ENCODE assay signal across 9 cellular contexts in the genomic region with DNA sequence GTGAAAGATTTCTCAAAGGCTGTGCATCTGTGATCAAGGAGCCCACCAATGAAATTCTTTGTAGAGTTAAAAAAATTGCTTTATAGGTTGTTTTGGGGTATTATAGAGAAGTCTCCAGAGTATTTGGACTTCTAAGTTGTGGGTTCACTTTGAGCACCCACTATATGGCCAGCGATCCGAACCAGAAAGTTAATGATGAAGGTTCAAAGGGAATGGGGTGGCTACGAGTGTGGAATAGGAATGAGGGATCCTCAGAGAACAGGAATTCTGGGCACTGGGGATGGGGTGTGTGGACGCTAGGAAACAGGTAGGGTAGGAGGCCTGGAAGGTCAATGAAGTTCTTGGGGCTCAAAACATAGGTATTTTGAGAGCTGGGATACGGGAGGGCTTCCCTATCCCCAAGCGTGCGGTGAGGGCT. TPM values are rescaled to one million over a fixed set of nuclear protein-coding genes. Genes with fewer than 3 reads are reported as not detected.
DNase-seq lines count a peak whose midpoint lies in the region; ATAC-seq, FAIRE-seq and TF ChIP-seq lines count a peak whose summit lies in the region.
"Had no signal": no experiment of that assay in that cellular context is flagged by ENCODE, and none has a peak within 500 bp of the region (broad histone marks: within the 10 kb centered on the region; RNA-seq: fewer than 3 reads in every experiment).

No MANE protein-coding gene starts in this region.

- TF ChIP-seq EP300 in K562 (IDR thresholded peaks at IDR 0.05; ENCODE audit: low read length), result no peak

- peak; percentile 15 for FAIRE-seq in K562 (lab: Jason Lieb, UNC)

- H3K14ac ChIP-seq in mesenchymal stem cell (ENCODE audit: low read length in 2 of 2), result no peak overlapping the region

- H3K18ac ChIP-seq in mesenchymal stem cell (ENCODE audit: low read depth in 1 of 2, low read length in 2 of 2), result no peak overlapping the region

- H3K9ac ChIP-seq in K562 (ENCODE audit: insufficient read depth in 1 of 2, low read depth in 2 of 2, low read length in 2 of 2) (peak overlapping the region; percentile 80 to 95), mesenchymal stem cell (ENCODE audit: low read length) (peak overlapping the region; percentile 86)

- CTCF ChIA-PET in K562 (lab: Yijun Ruan, JAX; ENCODE audit: low intra/inter-chr PET ratio), result no interaction called here

- peak overlapping the region; percentile 67 to 95 (median 82) for H3K4me3 ChIP-seq in heart left ventricle
- H3K4me3 ChIP-seq in K562, result peak overlapping the region; percentile 75
- H3K4me3 ChIP-seq in mesenchymal stem cell (ENCODE audit: insufficient read depth in 1 of 2, low read depth in 1 of 2, low read length in 2 of 2), result peak overlapping the region; percentile 90 to 93
- peak overlapping the region; percentile 83 for H3K4me3 ChIP-seq in urinary bladder (ENCODE audit: low read depth, low read length)

- H3K9me3 ChIP-seq in heart left ventricle (no peaks in the 10 kb centered on the region), K562 (replicated peaks; ENCODE audit: control insufficient read depth, insufficient read depth, low read depth, low read length) (no peaks in the 10 kb centered on the region), mesenchymal stem cell (ENCODE audit: control insufficient read depth, low read length) (no peaks in the 10 kb centered on the region)

- no peak overlapping the region for H2AK5ac ChIP-seq in mesenchymal stem cell (ENCODE audit: low read length, severe bottlenecking)

- peaks cover 40% of the 10 kb centered on the region for H3K79me1 ChIP-seq in mesenchymal stem cell (replicated peaks; ENCODE audit: low read length, poor library complexity, severe bottlenecking)

- TF ChIP-seq POLR2A in heart left ventricle (IDR thresholded peaks at IDR 0.05) (no peak), K562 (conservative IDR thresholded peaks at IDR 0.05) (0 out of 2 replicates have a peak, but pooled peaks have one; percentile 16)

- in situ Hi-C loops in K562 (cut with MboI), result no loop called here

- BruUV-seq in K562 (replicated peaks; lab: Mats Ljungman, UMichigan), result TSS peak; percentile 56

- no peak overlapping the region for H2BK5ac ChIP-seq in mesenchymal stem cell (ENCODE audit: low read depth, low read length, poor library complexity, severe bottlenecking)

- H2AFZ ChIP-seq in K562 (ENCODE audit: low read depth, low read length), result no peak overlapping the region
- peak overlapping the region; percentile 3 for H2AFZ ChIP-seq in mesenchymal stem cell (ENCODE audit: low read depth, low read length)

- H3K9me1 ChIP-seq in K562 (ENCODE audit: control insufficient read depth, insufficient read depth, low read length), result no peaks in the 10 kb centered on the region

- no peak overlapping the region for H2BK120ac ChIP-seq in mesenchymal stem cell (ENCODE audit: low read depth, low read length)

- H4K91ac ChIP-seq in mesenchymal stem cell (ENCODE audit: low read length), result no peak overlapping the region

- 16 to 22% (median 18%) methylated on average over 7 of the region's 7 CpGs for WGBS in heart left ventricle, 4 donors
- whole genome bisulfite sequencing in K562 (ENCODE audit: insufficient coverage, low coverage, missing lambda C conversion rate), result 0% methylated on average over 7 of the region's 7 CpGs
- WGBS in mesenchymal stem cell, result 19% methylated on average over 7 of the region's 7 CpGs
- 6% methylated on average over 7 of the region's 7 CpGs for WGBS in urinary bladder

- no peak overlapping the region for H2BK15ac ChIP-seq in mesenchymal stem cell (ENCODE audit: low read depth, poor library complexity, severe bottlenecking)

- DNase-seq in heart left ventricle (no peak), Right ventricle myocardium superior (no peak), K562 (ENCODE audit: extremely low read depth in 1 of 4, low spot score in 3 of 4) (no peak), mesenchymal stem cell (no peak), NCI-H2107 treated with DMSO at 0.1 percent for 48 hours (lab: John Stamatoyannopoulos, UW; ENCODE audit: unreplicated experiment) (no peak), EL (no peak)
- DNase-seq in stimulated activated CD4-positive, alpha-beta T cell treated with anti-CD3 and anti-CD28 coated beads, Interleukin-2, amount 100 ng/mL, for 48 hours, result no peak

- H3K27ac ChIP-seq in heart left ventricle (peak overlapping the region in 1 of 12 donors; percentile 45), K562 (ENCODE audit: extremely low read depth, low read depth, low read length) (peak overlapping the region; percentile 77), mesenchymal stem cell (ENCODE audit: low read length, poor library complexity, severe bottlenecking) (no peak overlapping the region), urinary bladder (ENCODE audit: low read depth) (no peak overlapping the region)

- H3K4ac ChIP-seq in mesenchymal stem cell (ENCODE audit: low read depth in 1 of 2, low read length in 2 of 2), result no peak overlapping the region

- H3K36me3 ChIP-seq in heart left ventricle (no peaks in the 10 kb centered on the region), K562 (ENCODE audit: control insufficient read depth, insufficient read depth, low read length) (peaks cover 28% of the 10 kb centered on the region), mesenchymal stem cell (ENCODE audit: control insufficient read depth in 1 of 2, insufficient read depth in 2 of 2, low read depth in 1 of 2, low read length in 2 of 2) (peaks cover 0 to 14% of the 10 kb centered on the region in 2 experiments), urinary bladder (ENCODE audit: insufficient read depth) (no peaks in the 10 kb centered on the region)

- H4K20me1 ChIP-seq in K562 (replicated peaks; ENCODE audit: control insufficient read depth, insufficient read depth, low read length), result peaks cover 20% of the 10 kb centered on the region; the same call in 1 of the 2 replicates

- POLR2A ChIA-PET in K562 (lab: Yijun Ruan, JAX), result interaction anchor here (0.7 to 1.4 kb wide), 2 partner anchors 9 to 28 kb away, joined by 3 read pairs; no protein-coding TSS in a partner anchor

- H4K8ac ChIP-seq in mesenchymal stem cell (ENCODE audit: low read length), result no peak overlapping the region

- no peak for TF ChIP-seq RAD21 in K562 (CRISPR knock-in tag; conservative IDR thresholded peaks at IDR 0.05 in 1 of 2, IDR thresholded peaks at IDR 0.05 in 1 of 2)

- H3K79me2 ChIP-seq in K562 (ENCODE audit: control insufficient read depth, insufficient read depth, low read length), result peaks cover 56% of the 10 kb centered on the region

- H3K4me2 ChIP-seq in K562 (ENCODE audit: insufficient read depth, low read length), result peak overlapping the region; percentile 91
- peak overlapping the region; percentile 77 for H3K4me2 ChIP-seq in mesenchymal stem cell (ENCODE audit: low read length, poor library complexity, severe bottlenecking)

- H3K27me3 ChIP-seq in heart left ventricle, result no peaks in the 10 kb centered on the region
- peaks cover 5 to 31% of the 10 kb centered on the region in 2 experiments; a peak in 4 of 5 replicates for H3K27me3 ChIP-seq in K562 (ENCODE audit: control insufficient read depth in 2 of 2, insufficient read depth in 2 of 2, low read length in 2 of 2)
- H3K27me3 ChIP-seq in mesenchymal stem cell (ENCODE audit: control insufficient read depth in 1 of 2, insufficient read depth in 1 of 2, low read length in 2 of 2), result peaks cover 12 to 36% of the 10 kb centered on the region in 2 experiments

- TF ChIP-seq CTCF in heart left ventricle (IDR thresholded peaks at IDR 0.05) (no peak), K562 (IDR thresholded peaks at IDR 0.05 in 2 of 3, conservative IDR thresholded peaks at IDR 0.05 in 1 of 3; ENCODE audit: insufficient read depth in 2 of 3, low read depth in 1 of 3, low read length in 3 of 3) (no peak)

- intact Hi-C loops in heart left ventricle (cut with DNase I), result loop anchor here in 2 of 10 donors (5.0 to 10.0 kb wide), 2 partner anchors 280 to 282 kb away; a partner anchor contains a TSS
- intact Hi-C loops in Right ventricle myocardium superior (cut with DNase I), result no loop called here
- intact Hi-C loops in K562 (cut with micrococcal nuclease), result no loop called here

- no peak for ATAC-seq in heart left ventricle
- ATAC-seq in Right ventricle myocardium superior (ENCODE audit: poor library complexity), result no peak
- ATAC-seq in K562, result no peak

- no peak overlapping the region for H2BK12ac ChIP-seq in mesenchymal stem cell (ENCODE audit: low read length in 2 of 2)

- no peak overlapping the region for H3K23ac ChIP-seq in mesenchymal stem cell (ENCODE audit: low read length in 2 of 2)

- H3K4me1 ChIP-seq in heart left ventricle (peaks cover 9 to 51% (median 27%) of the 10 kb centered on the region in 12 donors), K562 (replicated peaks in 1 of 2; ENCODE audit: control insufficient read depth in 2 of 2, insufficient read depth in 2 of 2, low read length in 2 of 2) (peaks cover 37 to 57% of the 10 kb centered on the region in 2 experiments), mesenchymal stem cell (ENCODE audit: control insufficient read depth, insufficient read depth, low read depth, low read length) (peaks cover 11% of the 10 kb centered on the region), urinary bladder (ENCODE audit: insufficient read depth) (no peaks in the 10 kb centered on the region)

RNA-seq across cellular contexts. Expression of a gene that starts 0.8 kb away (rescaled TPM):
- total RNA-seq in heart left ventricle (1 to 10 TPM; 4.8 to 7.8 (median 5.9) TPM), Right ventricle myocardium superior (7.7 TPM), K562 (2014; rRNA removed) (12.7 and 15.0 TPM in 2 replicates), K562 (2014; rRNA removed; fragmentation: Illumina TruSeq; extraction: Trizol) (9.7 and 10.5 TPM in 2 replicates), K562 (2015; rRNA removed; fragmentation: Illumina TruSeq; extraction: Trizol) (11.7 and 12.2 TPM in 2 replicates), K562 (2021) (22.3 and 23.7 TPM in 2 replicates), urinary bladder (7.6 TPM)
- polyA plus RNA-seq in heart left ventricle (1 to 10 TPM; 4.3 to 9.9 TPM), K562 (2011; rRNA removed) (13.5 and 21.5 TPM in 2 replicates), K562 (2014; fragmentation: Illumina TruSeq; extraction: Trizol) (16.1 and 17.4 TPM in 2 replicates), K562 (2014; fragmentation: Nextera tagmentation; extraction: Ambion mirVana) (under 1 TPM; 0.51 to 0.91 TPM), K562 (2014; rRNA removed) (23.6 and 24.2 TPM in 2 replicates), urinary bladder (7.8 TPM)
- 50.6 and 63.4 TPM in 2 replicates for total RNA-seq in K562 (2011; cell fraction: chromatin; rRNA removed; ENCODE audit: low replicate concordance)
- 45.7 and 46.1 TPM in 2 replicates for total RNA-seq in K562 (2011; cell fraction: nucleolus; rRNA removed)
- total RNA-seq in K562 (2011; cell fraction: nucleoplasm; rRNA removed), result 35.5 and 45.4 TPM in 2 replicates
- polyA plus RNA-seq in K562 (2011; cell fraction: cytosol; rRNA removed), result 7.9 and 11.0 TPM in 2 replicates
- polyA plus RNA-seq in K562 (2011; cell fraction: nucleus; rRNA removed), result 97.5 and 103 TPM in 2 replicates
- 14.6 and 32.6 TPM in 2 replicates for polyA plus RNA-seq in K562 (2012)
- polyA minus RNA-seq in K562 (2011; rRNA and poly(A)+ RNA removed), result 9.3 and 10.2 TPM in 2 replicates
- 5.9 and 7.6 TPM in 2 replicates for polyA minus RNA-seq in K562 (2011; cell fraction: cytosol; rRNA and poly(A)+ RNA removed)
- 17.8 and 19.0 TPM in 2 replicates for polyA minus RNA-seq in K562 (2011; cell fraction: nucleus; rRNA and poly(A)+ RNA removed)
- polyA plus RNA-seq in mesenchymal stem cell (2013, experiment 1 of 2), result 9.6 TPM
- 9.8 TPM for polyA plus RNA-seq in mesenchymal stem cell (2013, experiment 2 of 2)

RNA-seq across cellular contexts. Expression of a gene that starts 39.9 kb away (rescaled TPM):
- total RNA-seq in heart left ventricle (not detected), Right ventricle myocardium superior (not detected), K562 (2014; rRNA removed) (not detected in 2 replicates), K562 (2014; rRNA removed; fragmentation: Illumina TruSeq; extraction: Trizol) (not detected in 2 replicates), K562 (2015; rRNA removed; fragmentation: Illumina TruSeq; extraction: Trizol) (not detected in 2 replicates), K562 (2021) (0.09 TPM in 1 of 2 replicates, not detected in the other), urinary bladder (not detected)
- polyA plus RNA-seq in heart left ventricle (not detected), K562 (2011; rRNA removed) (not detected in 2 replicates), K562 (2014; fragmentation: Illumina TruSeq; extraction: Trizol) (not detected in 2 replicates), K562 (2014; fragmentation: Nextera tagmentation; extraction: Ambion mirVana) (not detected), K562 (2014; rRNA removed) (not detected in 2 replicates), urinary bladder (not detected)
- 0.09 TPM in 1 of 2 replicates, not detected in the other for total RNA-seq in K562 (2011; cell fraction: chromatin; rRNA removed; ENCODE audit: low replicate concordance)
- not detected in 2 replicates for total RNA-seq in K562 (2011; cell fraction: nucleolus; rRNA removed)
- not detected in 2 replicates for total RNA-seq in K562 (2011; cell fraction: nucleoplasm; rRNA removed)
- polyA plus RNA-seq in K562 (2011; cell fraction: cytosol; rRNA removed), result not detected in 2 replicates
- 0.04 TPM in 1 of 2 replicates, not detected in the other for polyA plus RNA-seq in K562 (2011; cell fraction: nucleus; rRNA removed)
- 0.91 TPM in 1 of 2 replicates, not detected in the other for polyA plus RNA-seq in K562 (2012)
- not detected in 2 replicates for polyA minus RNA-seq in K562 (2011; rRNA and poly(A)+ RNA removed)
- not detected in 2 replicates for polyA minus RNA-seq in K562 (2011; cell fraction: cytosol; rRNA and poly(A)+ RNA removed)
- not detected in 2 replicates for polyA minus RNA-seq in K562 (2011; cell fraction: nucleus; rRNA and poly(A)+ RNA removed)
- not detected for polyA plus RNA-seq in mesenchymal stem cell (2013, experiment 1 of 2)
- polyA plus RNA-seq in mesenchymal stem cell (2013, experiment 2 of 2), result not detected
- total RNA-seq: dermis microvascular lymphatic vessel endothelial cell had no signal

RNA-seq across cellular contexts. Expression of a gene that starts 59.1 kb away (rescaled TPM):
- under 1 TPM in 1 of 9 donors, not detected in 8; 0.04 TPM for total RNA-seq in heart left ventricle
- polyA plus RNA-seq in heart left ventricle, result not detected
- not detected for total RNA-seq in Right ventricle myocardium superior
- 0.53 TPM in 1 of 2 replicates, not detected in the other for total RNA-seq in K562 (2011; cell fraction: chromatin; rRNA removed; ENCODE audit: low replicate concordance)
- 0.13 and 0.33 TPM in 2 replicates for total RNA-seq in K562 (2011; cell fraction: nucleolus; rRNA removed)
- 0.15 and 0.46 TPM in 2 replicates for total RNA-seq in K562 (2011; cell fraction: nucleoplasm; rRNA removed)
- not detected in 2 replicates for total RNA-seq in K562 (2014; rRNA removed)
- not detected in 2 replicates for total RNA-seq in K562 (2014; rRNA removed; fragmentation: Illumina TruSeq; extraction: Trizol)
- not detected in 2 replicates for total RNA-seq in K562 (2015; rRNA removed; fragmentation: Illumina TruSeq; extraction: Trizol)
- total RNA-seq in K562 (2021), result 0.02 TPM in 1 of 2 replicates, not detected in the other
- polyA plus RNA-seq in K562 (2011; rRNA removed), result not detected in 2 replicates
- 0.07 TPM in 1 of 2 replicates, not detected in the other for polyA plus RNA-seq in K562 (2011; cell fraction: cytosol; rRNA removed)
- polyA plus RNA-seq in K562 (2011; cell fraction: nucleus; rRNA removed), result 0.01 and 0.40 TPM in 2 replicates
- polyA plus RNA-seq in K562 (2012), result 0.04 TPM in 1 of 2 replicates, not detected in the other
- polyA plus RNA-seq in K562 (2014; fragmentation: Illumina TruSeq; extraction: Trizol), result not detected in 2 replicates
- not detected for polyA plus RNA-seq in K562 (2014; fragmentation: Nextera tagmentation; extraction: Ambion mirVana)
- polyA plus RNA-seq in K562 (2014; rRNA removed), result not detected in 2 replicates
- not detected in 2 replicates for polyA minus RNA-seq in K562 (2011; rRNA and poly(A)+ RNA removed)
- polyA minus RNA-seq in K562 (2011; cell fraction: cytosol; rRNA and poly(A)+ RNA removed), result not detected in 2 replicates
- polyA minus RNA-seq in K562 (2011; cell fraction: nucleus; rRNA and poly(A)+ RNA removed), result 0.11 and 0.27 TPM in 2 replicates
- under 0.01 TPM for polyA plus RNA-seq in mesenchymal stem cell (2013, experiment 1 of 2)
- not detected for polyA plus RNA-seq in mesenchymal stem cell (2013, experiment 2 of 2)
- 0.58 TPM for total RNA-seq in urinary bladder
- polyA plus RNA-seq in urinary bladder, result 0.19 TPM
- total RNA-seq: dermis microvascular lymphatic vessel endothelial cell had no signal
